In genomic region chr17:54835015-54835414, GRCh38 we compare ENCODE assay signal across 8 cellular contexts.
"Had no signal": no experiment of that assay in that cellular context is flagged by ENCODE, and none has a peak within 500 bp of the region (broad histone marks: within the 10 kb centered on the region; RNA-seq: fewer than 3 reads in every experiment).

No MANE protein-coding gene starts in this region.

- H3K4me3 ChIP-seq: GM12878 had no signal

- FAIRE-seq: G401.6, GM12878, GM12891, GM12892, GM18507, GM19239 had no signal

- ATAC-seq: GM12878 had no signal

- DNase-seq: GDM1, GF-D8 had no signal
